ENCODE assay signal across 8 cellular contexts in the genomic region with DNA sequence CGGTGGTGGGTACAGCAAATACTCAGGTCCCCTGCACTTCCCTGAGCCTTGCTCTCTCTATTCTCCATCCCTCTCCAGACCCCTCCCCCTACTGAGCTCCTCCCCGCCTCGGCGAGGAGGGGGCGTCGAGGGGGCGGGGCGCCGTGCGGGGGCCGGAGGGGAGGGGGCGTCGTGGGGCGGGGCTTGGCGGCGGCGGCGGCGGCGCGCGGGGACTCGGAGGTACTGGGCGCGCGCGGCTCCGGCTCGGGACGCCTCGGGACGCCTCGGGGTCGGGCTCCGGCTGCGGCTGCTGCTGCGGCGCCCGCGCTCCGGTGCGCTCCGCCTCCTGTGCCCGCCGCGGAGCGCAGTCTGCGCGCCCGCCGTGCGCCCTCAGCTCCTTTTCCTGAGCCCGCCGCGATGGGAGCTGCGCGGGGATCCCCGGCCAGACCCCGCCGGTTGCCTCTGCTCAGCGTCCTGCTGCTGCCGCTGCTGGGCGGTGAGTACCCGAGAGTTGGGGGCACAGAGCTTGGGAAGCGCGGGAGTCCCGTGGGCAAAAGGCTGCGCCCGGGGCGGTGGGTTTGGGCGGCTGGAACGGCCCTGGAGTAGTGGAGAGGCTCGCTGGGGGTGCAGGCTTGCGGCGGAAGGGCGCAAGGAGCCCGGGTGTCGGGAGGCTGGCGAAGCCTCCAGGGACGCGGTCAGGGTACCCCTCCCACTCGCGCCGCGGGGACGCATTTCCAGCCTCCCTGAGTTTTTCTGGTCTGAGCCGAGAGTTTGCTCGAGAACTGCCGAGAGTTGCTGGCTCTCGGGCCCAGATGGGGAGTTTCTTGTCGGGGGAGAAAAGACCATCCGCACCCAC. TPM values are rescaled to one million over a fixed set of nuclear protein-coding genes. Genes with fewer than 3 reads are reported as not detected.
A peak's percentile ranks its signal among the peaks of the same experiment; 100 is the strongest.
DNase-seq lines count a peak whose midpoint lies in the region; ATAC-seq and TF ChIP-seq lines count a peak whose summit lies in the region.

A gene (plus strand): TSS at position 222 of the 835 bp plus-strand sequence. CDS start 175 bp downstream, at position 397.

- H3K4me1 ChIP-seq in ovary (ENCODE audit: insufficient read depth), result peaks cover 15% of the 10 kb centered on the region

- H3K4me3 ChIP-seq in ovary, result peak within 1 kb of the TSS; percentile 68

- no peaks in the 10 kb centered on the region for H3K9me3 Mint-ChIP-seq in activated naive CD4-positive, alpha-beta T cell treated with anti-CD3 and anti-CD28 coated beads for 36 hours
- peaks cover 8% of the 10 kb centered on the region for H3K9me3 Mint-ChIP-seq in glutamatergic neuron (ENCODE audit: unreplicated experiment)

- H3K4me1 Mint-ChIP-seq in activated naive CD4-positive, alpha-beta T cell treated with anti-CD3 and anti-CD28 coated beads for 36 hours (ENCODE audit: low read depth), result peaks cover 7% of the 10 kb centered on the region
- H3K4me1 Mint-ChIP-seq in glutamatergic neuron (ENCODE audit: low read depth, unreplicated experiment), result peaks cover 15% of the 10 kb centered on the region

- peaks cover 14% of the 10 kb centered on the region for H3K27me3 Mint-ChIP-seq in activated naive CD4-positive, alpha-beta T cell treated with anti-CD3 and anti-CD28 coated beads for 36 hours (ENCODE audit: low read depth)
- peaks cover 5% of the 10 kb centered on the region for H3K27me3 Mint-ChIP-seq in glutamatergic neuron (ENCODE audit: unreplicated experiment)

- ATAC-seq in Right ventricle myocardium inferior (peak; percentile 35), GM19467 (IDR thresholded peaks at IDR 0.05; ENCODE audit: unreplicated experiment) (no peak)

- H3K27ac Mint-ChIP-seq in activated naive CD4-positive, alpha-beta T cell treated with anti-CD3 and anti-CD28 coated beads for 36 hours, result no peak within 1 kb of the TSS
- peak within 1 kb of the TSS; percentile 79 for H3K27ac Mint-ChIP-seq in glutamatergic neuron (ENCODE audit: unreplicated experiment)

- CTCF ChIA-PET in activated naive CD4-positive, alpha-beta T cell treated with anti-CD3 and anti-CD28 coated beads for 36 hours (lab: Charles Lee), result interaction anchor here (1.2 to 2.9 kb wide), 2 partner anchors 67 to 174 kb away, joined by 3 to 16 read pairs; no protein-coding TSS in a partner anchor

- H3K4me3 Mint-ChIP-seq in activated naive CD4-positive, alpha-beta T cell treated with anti-CD3 and anti-CD28 coated beads for 36 hours, result peak within 1 kb of the TSS; percentile 65
- peak within 1 kb of the TSS; percentile 88 for H3K4me3 Mint-ChIP-seq in glutamatergic neuron (ENCODE audit: unreplicated experiment)

- no peaks in the 10 kb centered on the region for H3K36me3 Mint-ChIP-seq in activated naive CD4-positive, alpha-beta T cell treated with anti-CD3 and anti-CD28 coated beads for 36 hours (ENCODE audit: low read depth)
- H3K36me3 Mint-ChIP-seq in glutamatergic neuron (ENCODE audit: unreplicated experiment), result peaks cover 4% of the 10 kb centered on the region

- DNase-seq in Right ventricle myocardium inferior (ENCODE audit: missing footprints), result no peak
- no peak for DNase-seq in cardiac septum (ENCODE audit: low spot score)
- DNase-seq in NCI-H446 (lab: John Stamatoyannopoulos, UW), result peak; percentile 71 to 87
- DNase-seq in activated naive CD4-positive, alpha-beta T cell treated with anti-CD3 and anti-CD28 coated beads for 36 hours, result peak; percentile 33
- DNase-seq in glutamatergic neuron, result peak; percentile 91
- peak; percentile 71 to 87 (median 85) for DNase-seq in ovary
- no peak for DNase-seq in effector CD8-positive, alpha-beta T cell (lab: John Stamatoyannopoulos, UW)

- no peak for TF ChIP-seq POLR2A in ovary (IDR thresholded peaks at IDR 0.05)

- no peak for TF ChIP-seq EP300 in ovary (IDR thresholded peaks at IDR 0.05)

- WGBS in ovary, 3 donors, result 0% methylated on average over 36 to 92 of the region's 92 CpGs

- no peaks in the 10 kb centered on the region for H3K36me3 ChIP-seq in ovary

- intact Hi-C loops in Right ventricle myocardium inferior (cut with DNase I) (no loop called here), cardiac septum (cut with DNase I) (no loop called here), ovary (cut with DNase I) (loop anchor here in 2 of 4 donors (5.0 to 10.0 kb wide), 2 partner anchors 46 to 48 kb away; no protein-coding TSS in a partner anchor)
- intact Hi-C loops in activated naive CD4-positive, alpha-beta T cell treated with anti-CD3 and anti-CD28 coated beads for 36 hours (cut with micrococcal nuclease), result loop anchor here (10.0 kb wide), 1 partner anchor 428 kb away; no protein-coding TSS in a partner anchor

- no peaks in the 10 kb centered on the region for H3K9me3 ChIP-seq in ovary

- TF ChIP-seq CTCF in glutamatergic neuron (IDR thresholded peaks at IDR 0.05; ENCODE audit: partially characterized antibody, unreplicated experiment), result no peak
- TF ChIP-seq CTCF in ovary (IDR thresholded peaks at IDR 0.05), result no peak

- no peaks in the 10 kb centered on the region for H3K27me3 ChIP-seq in ovary

- H3K27ac ChIP-seq in ovary, result peak within 1 kb of the TSS; percentile 49 to 66

RNA-seq across cellular contexts. Expression of the gene that starts here (rescaled TPM):
- total RNA-seq in Right ventricle myocardium inferior (1.7 TPM), cardiac septum (2.7 TPM), glutamatergic neuron (ENCODE audit: unreplicated experiment) (166 TPM), ovary (100 to 1,000 TPM in 4 of 7 donors, 10 to 100 TPM in 3; 65.7 to 167 (median 105) TPM)
- 1 to 10 TPM; 2.0 to 2.2 TPM for total RNA-seq in activated naive CD4-positive, alpha-beta T cell treated with anti-CD3 and anti-CD28 coated beads for 36 hours
- polyA plus RNA-seq in ovary, result 10 to 100 TPM; 44.4 to 79.6 TPM

Comparison
In these comparisons a context has a peak if more than half of its experiments do, and no peak if none do; other contexts are left out.
1. RNA of the gene that starts here (total RNA-seq): 166 TPM in glutamatergic neuron (single experiment) and 65.7 to 167 TPM in ovary; 2.7 TPM in cardiac septum (single experiment), 2.0 to 2.2 TPM in activated naive CD4-positive, alpha-beta T cell treated with anti-CD3 and anti-CD28 coated beads for 36 hours and 1.7 TPM in Right ventricle myocardium inferior (single experiment); every median in the first group is over 10 times any median in the second.
2. DNase-seq: peak in NCI-H446 (2 of 2), activated naive CD4-positive, alpha-beta T cell treated with anti-CD3 and anti-CD28 coated beads for 36 hours (single experiment), glutamatergic neuron (single experiment) and ovary (5 of 5); none in Right ventricle myocardium inferior (single experiment), cardiac septum (single experiment) and effector CD8-positive, alpha-beta T cell (single experiment).